ENCODE assay signal across 33 cellular contexts in the genomic region with DNA sequence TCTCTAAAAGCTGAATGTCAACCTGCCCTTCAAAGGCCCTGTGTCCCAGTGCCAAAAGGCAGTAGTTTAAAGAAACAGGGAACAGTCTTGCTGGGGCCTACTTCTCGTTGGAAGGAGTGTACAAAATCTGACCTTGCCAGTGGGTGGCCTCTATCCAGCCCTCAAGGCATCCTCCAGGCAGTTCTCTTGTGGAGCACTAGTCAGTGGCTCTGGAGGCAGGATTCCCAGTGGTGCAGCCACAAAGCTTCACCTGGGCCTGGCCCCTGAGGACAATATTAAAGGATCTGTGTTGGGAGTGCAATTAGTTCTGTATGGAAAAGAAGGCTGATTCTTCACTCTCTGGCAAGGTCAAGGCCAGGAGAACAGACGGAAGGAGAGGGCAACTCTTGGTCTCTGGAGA.
A peak's percentile ranks its signal among the peaks of the same experiment; 100 is the strongest.
DNase-seq lines count a peak whose midpoint lies in the region; TF ChIP-seq lines count a peak whose summit lies in the region.
"Had no signal": no experiment of that assay in that cellular context is flagged by ENCODE, and none has a peak within 500 bp of the region (broad histone marks: within the 10 kb centered on the region; RNA-seq: fewer than 3 reads in every experiment).

No MANE protein-coding gene starts in this region.

- no peak overlapping the region for H3K23ac ChIP-seq in neuronal stem cell (ENCODE audit: low read depth, low read length, poor library complexity)
- no peak overlapping the region for H3K23ac ChIP-seq in trophoblast cell (ENCODE audit: low read length)

- H2BK15ac ChIP-seq in neuronal stem cell (ENCODE audit: low read length): no peak overlapping the region

- TF ChIP-seq CTCF in vagina (IDR thresholded peaks at IDR 0.05): no peak
- no peak for TF ChIP-seq CTCF in WERI-Rb-1 (IDR thresholded peaks at IDR 0.05; ENCODE audit: low read depth, low read length)
- TF ChIP-seq CTCF in Peyer's patch (IDR thresholded peaks at IDR 0.05): no peak

- H3K18ac ChIP-seq in neuronal stem cell (ENCODE audit: low read length): peak overlapping the region; percentile 49
- no peak overlapping the region for H3K18ac ChIP-seq in trophoblast cell (ENCODE audit: low read length)

- H3K4ac ChIP-seq in neuronal stem cell (ENCODE audit: low read length) (no peak overlapping the region), trophoblast cell (ENCODE audit: low read depth, low read length) (no peak overlapping the region)

- H2BK5ac ChIP-seq in neuronal stem cell (ENCODE audit: low read length): no peak overlapping the region
- H2BK5ac ChIP-seq in trophoblast cell (ENCODE audit: low read depth, low read length, poor library complexity): no peak overlapping the region

- TF ChIP-seq POLR2A in vagina (IDR thresholded peaks at IDR 0.05) (no peak), Peyer's patch (IDR thresholded peaks at IDR 0.05) (no peak)

- H3K27me3 ChIP-seq in neuronal stem cell (ENCODE audit: control insufficient read depth in 3 of 3, insufficient read depth in 3 of 3, low read depth in 1 of 3, low read length in 3 of 3): no peaks in the 10 kb centered on the region
- no peaks in the 10 kb centered on the region for H3K27me3 ChIP-seq in trophoblast cell (ENCODE audit: insufficient read depth, low read length)
- no peaks in the 10 kb centered on the region for H3K27me3 ChIP-seq in vagina
- no peaks in the 10 kb centered on the region for H3K27me3 ChIP-seq in WERI-Rb-1 (ENCODE audit: insufficient read depth, low read depth, severe bottlenecking)
- no peaks in the 10 kb centered on the region for H3K27me3 ChIP-seq in Peyer's patch
- H3K27me3 ChIP-seq: BE2C; BLaER1; BLaER1 treated with 17β-estradiol and CSF1 and Interleukin-3, amounts not matched to agents 10 nM and 100 nM had no signal

- H3K9me3 ChIP-seq in neuronal stem cell (replicated peaks in 1 of 2; ENCODE audit: control insufficient read depth in 2 of 2, insufficient read depth in 1 of 2, low read depth in 1 of 2, low read length in 2 of 2) (no peaks in the 10 kb centered on the region), trophoblast cell (ENCODE audit: insufficient read depth, low read depth, low read length) (no peaks in the 10 kb centered on the region), vagina (no peaks in the 10 kb centered on the region), WERI-Rb-1 (ENCODE audit: severe bottlenecking) (no peaks in the 10 kb centered on the region), Peyer's patch (no peaks in the 10 kb centered on the region)
- H3K9me3 ChIP-seq: A549; BE2C; BLaER1; BLaER1 treated with 17β-estradiol and CSF1 and Interleukin-3, amounts not matched to agents 10 nM and 100 nM; Caco-2 had no signal

- DNase-seq in epithelial cell of prostate (ENCODE audit: low read depth, low spot score) (no peak), neuronal stem cell (ENCODE audit: low spot score) (no peak), trophoblast cell (peak; percentile 17 to 56), vagina (ENCODE audit: extremely low spot score in 2 of 2) (no peak), WERI-Rb-1 (no peak), UCSD-AML1 (lab: John Stamatoyannopoulos, UW; ENCODE audit: unreplicated experiment) (no peak), Peyer's patch (no peak), NCI-H345 (lab: John Stamatoyannopoulos, UW) (no peak)
- DNase-seq: 8988T; ACHN; AML-193; BE2C; C1 segment of cervical spinal cord; Caco-2; Calu3; CD4-positive, alpha-beta memory T cell; CD4-positive, alpha-beta T cell; CD4-positive, CD25-positive, alpha-beta regulatory T cell; CD8-positive, alpha-beta memory T cell; CD8-positive, alpha-beta T cell; COR-L47; DMS 273 treated with DMSO at 0.1 percent for 48 hours; DMS153; DMS53; DMS79; DMS79 treated with DMSO at 0.1 percent for 48 hours; DND-41; EL had no signal

- H2AFZ ChIP-seq in neuronal stem cell (ENCODE audit: low read length) (no peak overlapping the region), trophoblast cell (ENCODE audit: insufficient read depth, low read length, poor library complexity) (no peak overlapping the region)

- no peak overlapping the region for H3K4me2 ChIP-seq in neuronal stem cell (ENCODE audit: insufficient read depth, low read length, poor library complexity, severe bottlenecking)
- no peak overlapping the region for H3K4me2 ChIP-seq in trophoblast cell (ENCODE audit: low read length)
- H3K4me2 ChIP-seq: A549; BLaER1; BLaER1 treated with 17β-estradiol and CSF1 and Interleukin-3, amounts not matched to agents 10 nM and 100 nM had no signal

- WGBS in neuronal stem cell (ENCODE audit: extremely low coverage in 2 of 2, insufficient read length in 2 of 2, insufficient replicate concordance in 1 of 2), 2 donors: no CpG with 5 or more reads among the region's 2 CpGs
- WGBS in trophoblast cell (ENCODE audit: extremely low coverage, insufficient coverage, insufficient read length): no CpG with 5 or more reads among the region's 2 CpGs

- H4K91ac ChIP-seq in neuronal stem cell (ENCODE audit: low read depth, low read length, poor library complexity) (no peak overlapping the region), trophoblast cell (ENCODE audit: low read depth, low read length) (no peak overlapping the region)

- H2BK12ac ChIP-seq in neuronal stem cell (ENCODE audit: low read length) (no peak overlapping the region), trophoblast cell (ENCODE audit: low read length) (no peak overlapping the region)

- intact Hi-C loops in vagina (cut with DNase I): no loop called here

- H2BK120ac ChIP-seq in neuronal stem cell (ENCODE audit: low read depth, low read length) (no peak overlapping the region), trophoblast cell (ENCODE audit: insufficient read depth, low read length, poor library complexity) (no peak overlapping the region)

- H3K36me3 ChIP-seq in neuronal stem cell (replicated peaks in 1 of 2; ENCODE audit: control insufficient read depth in 2 of 2, insufficient read depth in 2 of 2, low read length in 2 of 2): no peaks in the 10 kb centered on the region
- no peaks in the 10 kb centered on the region for H3K36me3 ChIP-seq in trophoblast cell (ENCODE audit: control insufficient read depth in 1 of 2, insufficient read depth in 2 of 2, low read length in 2 of 2)
- no peaks in the 10 kb centered on the region for H3K36me3 ChIP-seq in vagina
- H3K36me3 ChIP-seq in WERI-Rb-1: no peaks in the 10 kb centered on the region
- H3K36me3 ChIP-seq in Peyer's patch: no peaks in the 10 kb centered on the region
- H3K36me3 ChIP-seq: BE2C; BLaER1; BLaER1 treated with 17β-estradiol and CSF1 and Interleukin-3, amounts not matched to agents 10 nM and 100 nM had no signal

- no peaks in the 10 kb centered on the region for H3K79me2 ChIP-seq in trophoblast cell (ENCODE audit: control insufficient read depth, insufficient read depth, low read length, poor library complexity)

- peaks cover 7 to 10% of the 10 kb centered on the region in 2 donors for H3K4me1 ChIP-seq in neuronal stem cell (ENCODE audit: control insufficient read depth in 2 of 2, insufficient read depth in 1 of 2, low read depth in 1 of 2, low read length in 2 of 2)
- H3K4me1 ChIP-seq in trophoblast cell (ENCODE audit: control insufficient read depth in 1 of 2, insufficient read depth in 2 of 2, low read length in 2 of 2): no peaks in the 10 kb centered on the region
- H3K4me1 ChIP-seq in vagina: no peaks in the 10 kb centered on the region
- no peaks in the 10 kb centered on the region for H3K4me1 ChIP-seq in Peyer's patch
- H3K4me1 ChIP-seq: A549, BE2C, BLaER1, Caco-2 had no signal

- no peak overlapping the region for H3K4me3 ChIP-seq in neuronal stem cell (ENCODE audit: low read length in 2 of 2)
- H3K4me3 ChIP-seq in trophoblast cell (ENCODE audit: low read depth, low read length): no peak overlapping the region
- no peak overlapping the region for H3K4me3 ChIP-seq in vagina
- H3K4me3 ChIP-seq in WERI-Rb-1 (ENCODE audit: low read depth, low read length): no peak overlapping the region
- H3K4me3 ChIP-seq in Peyer's patch: no peak overlapping the region
- H3K4me3 ChIP-seq: A549; BLaER1; BLaER1 treated with 17β-estradiol and CSF1 and Interleukin-3, amounts not matched to agents 10 nM and 100 nM had no signal

- no peak overlapping the region for H4K8ac ChIP-seq in neuronal stem cell (ENCODE audit: low read depth, low read length)
- H4K8ac ChIP-seq in trophoblast cell (ENCODE audit: low read depth, low read length): no peak overlapping the region

- no peak overlapping the region for H3K14ac ChIP-seq in neuronal stem cell (ENCODE audit: low read length)
- H3K14ac ChIP-seq in trophoblast cell (ENCODE audit: low read length): no peak overlapping the region

- H3K9ac ChIP-seq in neuronal stem cell (ENCODE audit: low read depth, low read length, poor library complexity) (no peak overlapping the region), trophoblast cell (ENCODE audit: low read length) (no peak overlapping the region)
- H3K9ac ChIP-seq: BLaER1; BLaER1 treated with 17β-estradiol and CSF1 and Interleukin-3, amounts not matched to agents 10 nM and 100 nM had no signal

- no peak overlapping the region for H4K12ac ChIP-seq in trophoblast cell (ENCODE audit: low read depth, low read length)

- H2AK5ac ChIP-seq in neuronal stem cell (ENCODE audit: low read depth, low read length) (no peak overlapping the region), trophoblast cell (ENCODE audit: low read length) (no peak overlapping the region)

- H3K27ac ChIP-seq in epithelial cell of prostate: peak overlapping the region; percentile 35
- no peak overlapping the region for H3K27ac ChIP-seq in neuronal stem cell (replicated peaks; ENCODE audit: low read length)
- no peak overlapping the region for H3K27ac ChIP-seq in trophoblast cell (ENCODE audit: low read depth, low read length)
- peak overlapping the region; percentile 17 for H3K27ac ChIP-seq in vagina
- H3K27ac ChIP-seq in WERI-Rb-1: no peak overlapping the region
- H3K27ac ChIP-seq in Peyer's patch: no peak overlapping the region
- H3K27ac ChIP-seq: 22Rv1; A549; BLaER1; BLaER1 treated with 17β-estradiol and CSF1 and Interleukin-3, amounts not matched to agents 10 nM and 100 nM; C4-2B had no signal

- H3K79me1 ChIP-seq in neuronal stem cell (ENCODE audit: low read depth, low read length) (no peaks in the 10 kb centered on the region), trophoblast cell (ENCODE audit: low read length) (no peaks in the 10 kb centered on the region)

Comparison
In these comparisons a context has a peak if more than half of its experiments do, and no peak if none do; other contexts are left out.
1. DNase-seq: peak in trophoblast cell (2 of 2); none in epithelial cell of prostate (single experiment), neuronal stem cell (single experiment), vagina (0 of 2), WERI-Rb-1 (single experiment), UCSD-AML1 (single experiment), Peyer's patch (0 of 3) and NCI-H345 (single experiment).
2. H3K27ac ChIP-seq: peak in epithelial cell of prostate (single experiment) and vagina (single experiment); none in neuronal stem cell (single experiment), trophoblast cell (single experiment), WERI-Rb-1 (single experiment) and Peyer's patch (0 of 4).